ENCODE assay signal across 12 cellular contexts in genomic region chr5:149117970-149118369, GRCh38. TPM values are rescaled to one million over a fixed set of nuclear protein-coding genes. Genes with fewer than 3 reads are reported as not detected.
A peak's percentile ranks its signal among the peaks of the same experiment; 100 is the strongest.
DNase-seq lines count a peak whose midpoint lies in the region; ATAC-seq and TF ChIP-seq lines count a peak whose summit lies in the region.
"Had no signal": no experiment of that assay in that cellular context is flagged by ENCODE, and none has a peak within 500 bp of the region (broad histone marks: within the 10 kb centered on the region; RNA-seq: fewer than 3 reads in every experiment).

No MANE protein-coding gene starts in this region.

- no peak overlapping the region for H3K4me3 ChIP-seq in colonic mucosa
- H3K4me3 ChIP-seq: GM23338, transverse colon had no signal

- no peak for TF ChIP-seq CTCF in colonic mucosa (IDR thresholded peaks at IDR 0.05)

- no peaks in the 10 kb centered on the region for H3K36me3 ChIP-seq in colonic mucosa
- H3K36me3 ChIP-seq: transverse colon had no signal

- DNase-seq in SIG-M5 (lab: John Stamatoyannopoulos, UW) (no peak), colonic mucosa (no peak), NCI-H446 treated with DMSO at 0.1 percent for 48 hours (lab: John Stamatoyannopoulos, UW) (no peak), AG20443 (ENCODE audit: low spot score) (no peak)
- DNase-seq: Caco-2, mesendoderm, transverse colon had no signal

- no peaks in the 10 kb centered on the region for H3K4me1 Mint-ChIP-seq in activated T-helper 17 cell treated with anti-CD3 and anti-CD28 coated beads, Interleukin-2, amount 50 U/mL, for 72 hours
- H3K4me1 Mint-ChIP-seq: GM23338 had no signal

- no peaks in the 10 kb centered on the region for H3K9me3 ChIP-seq in colonic mucosa
- H3K9me3 ChIP-seq: Caco-2, transverse colon had no signal

- H3K4me3 Mint-ChIP-seq in activated T-helper 17 cell treated with anti-CD3 and anti-CD28 coated beads, Interleukin-2, amount 50 U/mL, for 72 hours = no peak overlapping the region
- H3K4me3 Mint-ChIP-seq: GM23338 had no signal

- H3K27ac Mint-ChIP-seq in activated T-helper 17 cell treated with anti-CD3 and anti-CD28 coated beads, Interleukin-2, amount 50 U/mL, for 72 hours = no peak overlapping the region
- H3K27ac Mint-ChIP-seq: GM23338 had no signal

- intact Hi-C loops in colonic mucosa (cut with DNase I) = no loop called here

- H3K9me3 Mint-ChIP-seq in activated T-helper 17 cell treated with anti-CD3 and anti-CD28 coated beads, Interleukin-2, amount 50 U/mL, for 72 hours = no peaks in the 10 kb centered on the region

- no peak overlapping the region for H3K9ac ChIP-seq in colonic mucosa (ENCODE audit: low read depth in 2 of 2, low read length in 2 of 2)

- H3K27me3 Mint-ChIP-seq in activated T-helper 17 cell treated with anti-CD3 and anti-CD28 coated beads, Interleukin-2, amount 50 U/mL, for 72 hours = peaks cover 26% of the 10 kb centered on the region

- H3K36me3 Mint-ChIP-seq in activated T-helper 17 cell treated with anti-CD3 and anti-CD28 coated beads, Interleukin-2, amount 50 U/mL, for 72 hours (ENCODE audit: low read depth) = no peaks in the 10 kb centered on the region

- peak; percentile 74 for ATAC-seq in GM18909 (IDR thresholded peaks at IDR 0.05; ENCODE audit: poor library complexity, unreplicated experiment)
- peak; percentile 65 for ATAC-seq in GM21515 (IDR thresholded peaks at IDR 0.05; ENCODE audit: unreplicated experiment)
- ATAC-seq in HG03064 (IDR thresholded peaks at IDR 0.05; ENCODE audit: low read depth, unreplicated experiment) = peak; percentile 59
- ATAC-seq in activated T-helper 17 cell treated with anti-CD3 and anti-CD28 coated beads, Interleukin-2, amount 50 U/mL, for 72 hours (replicated peaks) = peak; percentile 57
- ATAC-seq: GM23338 had no signal

- H3K4me1 ChIP-seq in colonic mucosa = no peaks in the 10 kb centered on the region
- H3K4me1 ChIP-seq: Caco-2, transverse colon had no signal

- no peaks in the 10 kb centered on the region for H3K27me3 ChIP-seq in colonic mucosa
- H3K27me3 ChIP-seq: transverse colon had no signal

- no peak overlapping the region for H3K27ac ChIP-seq in colonic mucosa
- H3K27ac ChIP-seq: transverse colon had no signal

RNA-seq across cellular contexts. Expression of gene ABLIM3, which starts 23.3 kb away (rescaled TPM):
- under 1 TPM; 0.41 to 0.61 TPM for total RNA-seq in activated T-helper 17 cell treated with anti-CD3 and anti-CD28 coated beads, Interleukin-2, amount 50 U/mL, for 72 hours
- total RNA-seq in colonic mucosa = 1 to 10 TPM; 2.3 to 4.1 TPM
- total RNA-seq: Caco-2 had no signal

RNA-seq across cellular contexts. Expression of gene SH3TC2, which starts 55.1 kb away (rescaled TPM):
- not detected for total RNA-seq in activated T-helper 17 cell treated with anti-CD3 and anti-CD28 coated beads, Interleukin-2, amount 50 U/mL, for 72 hours
- total RNA-seq in colonic mucosa = 1 to 10 TPM in 1 of 2 donors, under 1 TPM in 1; 0.66 to 2.5 TPM
